ENCODE assay signal across 24 cellular contexts in genomic region chr6:14537061-14537460, GRCh38.
"Had no signal": no experiment of that assay in that cellular context is flagged by ENCODE, and none has a peak within 500 bp of the region (broad histone marks: within the 10 kb centered on the region; RNA-seq: fewer than 3 reads in every experiment).

No MANE protein-coding gene starts in this region.

- H3K4me3 ChIP-seq: colonic mucosa, esophagus muscularis mucosa, gastrocnemius medialis, lower lobe of right lung, prostate gland, right atrium auricular region, smooth muscle cell, stomach, thyroid gland, upper lobe of left lung, uterus had no signal

- H3K4me1 ChIP-seq: colonic mucosa, lower lobe of right lung, prostate gland, right atrium auricular region, thyroid gland, uterus had no signal

- ATAC-seq: gastrocnemius medialis; left ventricle myocardium superior; lower lobe of right lung; naive thymus-derived CD8-positive, alpha-beta T cell; sciatic nerve; stimulated activated effector memory CD8-positive, alpha-beta T cell treated with anti-CD3 and anti-CD28 coated beads, Interleukin-12 subunit alpha, Interleukin-12 subunit beta, amount 100 ng/mL, for 72 hours had no signal

- DNase-seq: colonic mucosa; effector CD8-positive, alpha-beta T cell; endodermal cell; gastrocnemius medialis; head of caudate nucleus; left ventricle myocardium superior; lower lobe of right lung; naive thymus-derived CD8-positive, alpha-beta T cell; nephron progenitor cell; nucleus accumbens; stimulated activated CD4-positive, alpha-beta T cell treated with anti-CD3 and anti-CD28 coated beads, Interleukin-12 subunit alpha, Interleukin-12 subunit beta, amount 100 ng/mL, for 4 hours; stimulated activated CD4-positive, alpha-beta T cell treated with anti-CD3 and anti-CD28 coated beads, Interleukin-1b, Interleukin-23, amount 100 ng/mL, for 48 hours; stimulated activated CD4-positive, alpha-beta T cell treated with anti-CD3 and anti-CD28 coated beads, Interleukin-4, amount 100 ng/mL, for 1 hour; stimulated activated naive CD4-positive, alpha-beta T cell treated with Interleukin-2 at 50 U/mL for 16 hours; stomach; thyroid gland; upper lobe of left lung; uterus had no signal

- H3K9me3 ChIP-seq: colonic mucosa, gastrocnemius medialis, prostate gland, right atrium auricular region, thyroid gland, upper lobe of left lung, uterus had no signal

- H3K27me3 ChIP-seq: colonic mucosa, esophagus muscularis mucosa, gastrocnemius medialis, right atrium auricular region, stomach, thyroid gland, upper lobe of left lung, uterus had no signal

- H3K27ac ChIP-seq: colonic mucosa, esophagus muscularis mucosa, gastrocnemius medialis, lower lobe of right lung, prostate gland, right atrium auricular region, stomach, thyroid gland, upper lobe of left lung, uterus had no signal

- H3K36me3 ChIP-seq: colonic mucosa, esophagus muscularis mucosa, gastrocnemius medialis, lower lobe of right lung, prostate gland, right atrium auricular region, stomach, thyroid gland, upper lobe of left lung, uterus had no signal

- H3K4me2 ChIP-seq: smooth muscle cell had no signal
